1 cellular context compared by ENCODE assay signal in the genomic region with DNA sequence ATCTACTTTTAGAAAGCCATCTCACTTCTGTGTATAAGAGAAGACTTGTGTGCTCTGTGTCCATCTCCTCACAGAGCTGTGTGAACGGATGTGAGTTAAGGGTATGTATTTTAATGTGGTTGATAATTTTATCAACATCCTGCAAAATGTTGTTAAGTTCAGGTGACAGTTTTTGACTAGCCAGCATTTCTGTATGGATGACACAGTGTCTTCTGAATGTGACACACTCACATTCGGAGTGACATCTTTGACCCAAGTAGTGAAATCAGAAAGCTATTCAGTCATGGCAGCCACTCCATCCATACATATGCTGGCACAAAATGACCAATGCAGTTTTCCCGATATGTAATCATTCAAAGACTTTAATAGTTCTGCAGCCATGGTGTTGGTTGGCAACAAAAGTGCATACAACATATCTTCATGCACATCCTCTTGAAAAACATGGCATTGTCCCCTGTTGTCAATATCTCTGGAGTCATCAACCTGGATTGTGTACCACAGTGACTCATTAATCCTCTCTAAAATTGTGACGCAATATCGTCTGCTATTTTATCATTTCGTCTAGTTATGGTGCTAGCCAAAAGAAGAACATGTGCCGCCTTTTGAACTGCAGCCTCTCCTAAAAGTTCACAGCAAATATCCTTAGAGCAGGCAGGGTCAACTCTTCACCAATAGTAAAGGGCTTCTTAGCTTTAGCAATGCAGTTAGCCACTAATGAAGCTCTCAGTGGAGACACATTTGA.
A peak's percentile ranks its signal among the peaks of the same experiment; 100 is the strongest.
TF ChIP-seq lines count a peak whose summit lies in the region.

No MANE protein-coding gene starts in this region.

TF ChIP-seq in H1, 55 proteins besides CTCF, POLR2A, EP300 and RAD21:
- TF ChIP-seq CBX8 (IDR thresholded peaks at IDR 0.05; ENCODE audit: borderline replicate concordance, low read depth, low read length) (no peak), SIN3A (conservative IDR thresholded peaks at IDR 0.05 in 1 of 2, IDR thresholded peaks at IDR 0.05 in 1 of 2; ENCODE audit: low read depth in 1 of 2, low read length in 2 of 2) (no peak), SAP30 (IDR thresholded peaks at IDR 0.05; ENCODE audit: insufficient read depth, insufficient replicate concordance, low read length) (no peak), CEBPB (IDR thresholded peaks at IDR 0.05; ENCODE audit: low read depth, low read length) (0 out of 2 replicates have a peak, but pooled peaks have one; percentile 34), TAF7 (optimal IDR thresholded peaks at IDR 0.05; ENCODE audit: borderline replicate concordance, low read depth, low read length) (no peak)
- TF ChIP-seq, protein P1, sequence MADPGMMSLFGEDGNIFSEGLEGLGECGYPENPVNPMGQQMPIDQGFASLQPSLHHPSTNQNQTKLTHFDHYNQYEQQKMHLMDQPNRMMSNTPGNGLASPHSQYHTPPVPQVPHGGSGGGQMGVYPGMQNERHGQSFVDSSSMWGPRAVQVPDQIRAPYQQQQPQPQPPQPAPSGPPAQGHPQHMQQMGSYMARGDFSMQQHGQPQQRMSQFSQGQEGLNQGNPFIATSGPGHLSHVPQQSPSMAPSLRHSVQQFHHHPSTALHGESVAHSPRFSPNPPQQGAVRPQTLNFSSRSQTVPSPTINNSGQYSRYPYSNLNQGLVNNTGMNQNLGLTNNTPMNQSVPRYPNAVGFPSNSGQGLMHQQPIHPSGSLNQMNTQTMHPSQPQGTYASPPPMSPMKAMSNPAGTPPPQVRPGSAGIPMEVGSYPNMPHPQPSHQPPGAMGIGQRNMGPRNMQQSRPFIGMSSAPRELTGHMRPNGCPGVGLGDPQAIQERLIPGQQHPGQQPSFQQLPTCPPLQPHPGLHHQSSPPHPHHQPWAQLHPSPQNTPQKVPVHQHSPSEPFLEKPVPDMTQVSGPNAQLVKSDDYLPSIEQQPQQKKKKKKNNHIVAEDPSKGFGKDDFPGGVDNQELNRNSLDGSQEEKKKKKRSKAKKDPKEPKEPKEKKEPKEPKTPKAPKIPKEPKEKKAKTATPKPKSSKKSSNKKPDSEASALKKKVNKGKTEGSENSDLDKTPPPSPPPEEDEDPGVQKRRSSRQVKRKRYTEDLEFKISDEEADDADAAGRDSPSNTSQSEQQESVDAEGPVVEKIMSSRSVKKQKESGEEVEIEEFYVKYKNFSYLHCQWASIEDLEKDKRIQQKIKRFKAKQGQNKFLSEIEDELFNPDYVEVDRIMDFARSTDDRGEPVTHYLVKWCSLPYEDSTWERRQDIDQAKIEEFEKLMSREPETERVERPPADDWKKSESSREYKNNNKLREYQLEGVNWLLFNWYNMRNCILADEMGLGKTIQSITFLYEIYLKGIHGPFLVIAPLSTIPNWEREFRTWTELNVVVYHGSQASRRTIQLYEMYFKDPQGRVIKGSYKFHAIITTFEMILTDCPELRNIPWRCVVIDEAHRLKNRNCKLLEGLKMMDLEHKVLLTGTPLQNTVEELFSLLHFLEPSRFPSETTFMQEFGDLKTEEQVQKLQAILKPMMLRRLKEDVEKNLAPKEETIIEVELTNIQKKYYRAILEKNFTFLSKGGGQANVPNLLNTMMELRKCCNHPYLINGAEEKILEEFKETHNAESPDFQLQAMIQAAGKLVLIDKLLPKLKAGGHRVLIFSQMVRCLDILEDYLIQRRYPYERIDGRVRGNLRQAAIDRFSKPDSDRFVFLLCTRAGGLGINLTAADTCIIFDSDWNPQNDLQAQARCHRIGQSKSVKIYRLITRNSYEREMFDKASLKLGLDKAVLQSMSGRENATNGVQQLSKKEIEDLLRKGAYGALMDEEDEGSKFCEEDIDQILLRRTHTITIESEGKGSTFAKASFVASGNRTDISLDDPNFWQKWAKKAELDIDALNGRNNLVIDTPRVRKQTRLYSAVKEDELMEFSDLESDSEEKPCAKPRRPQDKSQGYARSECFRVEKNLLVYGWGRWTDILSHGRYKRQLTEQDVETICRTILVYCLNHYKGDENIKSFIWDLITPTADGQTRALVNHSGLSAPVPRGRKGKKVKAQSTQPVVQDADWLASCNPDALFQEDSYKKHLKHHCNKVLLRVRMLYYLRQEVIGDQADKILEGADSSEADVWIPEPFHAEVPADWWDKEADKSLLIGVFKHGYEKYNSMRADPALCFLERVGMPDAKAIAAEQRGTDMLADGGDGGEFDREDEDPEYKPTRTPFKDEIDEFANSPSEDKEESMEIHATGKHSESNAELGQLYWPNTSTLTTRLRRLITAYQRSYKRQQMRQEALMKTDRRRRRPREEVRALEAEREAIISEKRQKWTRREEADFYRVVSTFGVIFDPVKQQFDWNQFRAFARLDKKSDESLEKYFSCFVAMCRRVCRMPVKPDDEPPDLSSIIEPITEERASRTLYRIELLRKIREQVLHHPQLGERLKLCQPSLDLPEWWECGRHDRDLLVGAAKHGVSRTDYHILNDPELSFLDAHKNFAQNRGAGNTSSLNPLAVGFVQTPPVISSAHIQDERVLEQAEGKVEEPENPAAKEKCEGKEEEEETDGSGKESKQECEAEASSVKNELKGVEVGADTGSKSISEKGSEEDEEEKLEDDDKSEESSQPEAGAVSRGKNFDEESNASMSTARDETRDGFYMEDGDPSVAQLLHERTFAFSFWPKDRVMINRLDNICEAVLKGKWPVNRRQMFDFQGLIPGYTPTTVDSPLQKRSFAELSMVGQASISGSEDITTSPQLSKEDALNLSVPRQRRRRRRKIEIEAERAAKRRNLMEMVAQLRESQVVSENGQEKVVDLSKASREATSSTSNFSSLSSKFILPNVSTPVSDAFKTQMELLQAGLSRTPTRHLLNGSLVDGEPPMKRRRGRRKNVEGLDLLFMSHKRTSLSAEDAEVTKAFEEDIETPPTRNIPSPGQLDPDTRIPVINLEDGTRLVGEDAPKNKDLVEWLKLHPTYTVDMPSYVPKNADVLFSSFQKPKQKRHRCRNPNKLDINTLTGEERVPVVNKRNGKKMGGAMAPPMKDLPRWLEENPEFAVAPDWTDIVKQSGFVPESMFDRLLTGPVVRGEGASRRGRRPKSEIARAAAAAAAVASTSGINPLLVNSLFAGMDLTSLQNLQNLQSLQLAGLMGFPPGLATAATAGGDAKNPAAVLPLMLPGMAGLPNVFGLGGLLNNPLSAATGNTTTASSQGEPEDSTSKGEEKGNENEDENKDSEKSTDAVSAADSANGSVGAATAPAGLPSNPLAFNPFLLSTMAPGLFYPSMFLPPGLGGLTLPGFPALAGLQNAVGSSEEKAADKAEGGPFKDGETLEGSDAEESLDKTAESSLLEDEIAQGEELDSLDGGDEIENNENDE (IDR thresholded peaks at IDR 0.05; ENCODE audit: insufficient replicate concordance, low read length), result no peak
- TF ChIP-seq, protein P2, sequence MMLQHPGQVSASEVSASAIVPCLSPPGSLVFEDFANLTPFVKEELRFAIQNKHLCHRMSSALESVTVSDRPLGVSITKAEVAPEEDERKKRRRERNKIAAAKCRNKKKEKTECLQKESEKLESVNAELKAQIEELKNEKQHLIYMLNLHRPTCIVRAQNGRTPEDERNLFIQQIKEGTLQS (IDR thresholded peaks at IDR 0.05; ENCODE audit: insufficient read depth, low read depth, low read length), result no peak
- TF ChIP-seq, protein P3, sequence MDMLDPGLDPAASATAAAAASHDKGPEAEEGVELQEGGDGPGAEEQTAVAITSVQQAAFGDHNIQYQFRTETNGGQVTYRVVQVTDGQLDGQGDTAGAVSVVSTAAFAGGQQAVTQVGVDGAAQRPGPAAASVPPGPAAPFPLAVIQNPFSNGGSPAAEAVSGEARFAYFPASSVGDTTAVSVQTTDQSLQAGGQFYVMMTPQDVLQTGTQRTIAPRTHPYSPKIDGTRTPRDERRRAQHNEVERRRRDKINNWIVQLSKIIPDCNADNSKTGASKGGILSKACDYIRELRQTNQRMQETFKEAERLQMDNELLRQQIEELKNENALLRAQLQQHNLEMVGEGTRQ (IDR thresholded peaks at IDR 0.05; ENCODE audit: low read length), result no peak
